In genomic region chr6:144635051-144635450, GRCh38 we compare ENCODE assay signal across 1 cellular context.
A peak's percentile ranks its signal among the peaks of the same experiment; 100 is the strongest.
TF ChIP-seq lines count a peak whose summit lies in the region.

No MANE protein-coding gene starts in this region.

TF ChIP-seq in HepG2, 621 proteins besides CTCF, POLR2A, EP300 and RAD21 (continued from another document):
- TF ChIP-seq ARID5B (CRISPR knock-in tag; IDR thresholded peaks at IDR 0.05) = peak; percentile 30; the same call in 1 of the 2 replicates
- TF ChIP-seq ATF7 (IDR thresholded peaks at IDR 0.05) = no peak
- no peak for TF ChIP-seq ATF7 (CRISPR knock-in tag; IDR thresholded peaks at IDR 0.05)
- TF ChIP-seq NR2F6 (IDR thresholded peaks at IDR 0.05) = peak; percentile 55
- peak; percentile 54; the same call in 1 of the 2 replicates for TF ChIP-seq NR2F6 (CRISPR knock-in tag; IDR thresholded peaks at IDR 0.05)
